ENCODE assay signal across 8 cellular contexts in genomic region chr7:1225462-1226154, GRCh38. TPM values are rescaled to one million over a fixed set of nuclear protein-coding genes. Genes with fewer than 3 reads are reported as not detected.
A peak's percentile ranks its signal among the peaks of the same experiment; 100 is the strongest.
DNase-seq lines count a peak whose midpoint lies in the region; ATAC-seq, FAIRE-seq and TF ChIP-seq lines count a peak whose summit lies in the region.

No MANE protein-coding gene starts in this region.

- FAIRE-seq in G401.6 (lab: Jason Lieb, UNC): peak; percentile 27

- H3K27ac ChIP-seq in body of pancreas (no peak overlapping the region), lower lobe of right lung (no peak overlapping the region), tibial artery (no peak overlapping the region)

- no peaks in the 10 kb centered on the region for H3K9me3 ChIP-seq in body of pancreas
- no peaks in the 10 kb centered on the region for H3K9me3 ChIP-seq in lower lobe of right lung
- no peaks in the 10 kb centered on the region for H3K9me3 ChIP-seq in tibial artery

- 9 to 12% methylated on average over 46 to 51 of the region's 51 CpGs for WGBS in body of pancreas, 2 donors

- peaks cover 14 to 59% of the 10 kb centered on the region in 2 donors for H3K27me3 ChIP-seq in body of pancreas
- H3K27me3 ChIP-seq in lower lobe of right lung (ENCODE audit: low read depth): peaks cover 98% of the 10 kb centered on the region
- peaks cover 15 to 97% of the 10 kb centered on the region in 2 donors for H3K27me3 ChIP-seq in tibial artery

- TF ChIP-seq POLR2A in body of pancreas (IDR thresholded peaks at IDR 0.05): no peak

- intact Hi-C loops in body of pancreas (cut with DNase I): loop anchor here (10.0 kb wide), 1 partner anchor 189 kb away; no protein-coding TSS in a partner anchor
- intact Hi-C loops in lower lobe of right lung (cut with DNase I): no loop called here
- intact Hi-C loops in tibial artery (cut with DNase I; ENCODE audit: low total_unique reads): loop anchor here (10.0 kb wide), 1 partner anchor 209 kb away; no protein-coding TSS in a partner anchor

- peak in 2 of 4 donors; percentile 26 to 29 for DNase-seq in body of pancreas
- DNase-seq in lower lobe of right lung: no peak
- DNase-seq in tibial artery: no peak
- no peak for DNase-seq in NCI-H1048 (lab: John Stamatoyannopoulos, UW)
- DNase-seq in H4 (ENCODE audit: low spot score): no peak

- no peaks in the 10 kb centered on the region for H3K36me3 ChIP-seq in body of pancreas (replicated peaks in 1 of 2; ENCODE audit: insufficient read depth in 1 of 2, low read depth in 2 of 2)
- no peaks in the 10 kb centered on the region for H3K36me3 ChIP-seq in lower lobe of right lung
- no peaks in the 10 kb centered on the region for H3K36me3 ChIP-seq in tibial artery

- peak; percentile 74 for ATAC-seq in SK-N-SH treated with all-trans-retinoic acid at 6 μM for 48 hours
- ATAC-seq in body of pancreas: no peak
- peak; percentile 43 to 69 for ATAC-seq in lower lobe of right lung
- ATAC-seq in GM18907 (IDR thresholded peaks at IDR 0.05; ENCODE audit: unreplicated experiment): no peak

- H3K4me1 ChIP-seq in body of pancreas (peaks cover 9% of the 10 kb centered on the region), lower lobe of right lung (peaks cover 4% of the 10 kb centered on the region), tibial artery (peaks cover 0 to 24% (median 12%) of the 10 kb centered on the region in 4 donors)

- H3K4me3 ChIP-seq in body of pancreas (no peak overlapping the region), lower lobe of right lung (no peak overlapping the region), tibial artery (no peak overlapping the region)

- TF ChIP-seq CTCF in body of pancreas (IDR thresholded peaks at IDR 0.05) (peak; percentile 40 to 85 (median 59)), lower lobe of right lung (IDR thresholded peaks at IDR 0.05) (peak; percentile 78), tibial artery (IDR thresholded peaks at IDR 0.05) (peak; percentile 66 to 73)

TF ChIP-seq in SK-N-SH treated with all-trans-retinoic acid at 6 μM for 48 hours, 23 proteins besides CTCF, POLR2A, EP300 and RAD21:
- TF ChIP-seq ZFP30 (CRISPR knock-in tag; IDR thresholded peaks at IDR 0.05) (no peak), GLIS3 (CRISPR knock-in tag; IDR thresholded peaks at IDR 0.05) (no peak), OSR1 (CRISPR knock-in tag; IDR thresholded peaks at IDR 0.05) (no peak), POU6F1 (CRISPR knock-in tag; IDR thresholded peaks at IDR 0.05; ENCODE audit: borderline replicate concordance, low read depth) (no peak), ESRRG (CRISPR knock-in tag; IDR thresholded peaks at IDR 0.05) (no peak), TSHZ2 (CRISPR knock-in tag; IDR thresholded peaks at IDR 0.05) (no peak), PPARA (CRISPR knock-in tag; IDR thresholded peaks at IDR 0.05; ENCODE audit: borderline replicate concordance) (no peak), SNAI2 (CRISPR knock-in tag; IDR thresholded peaks at IDR 0.05) (no peak), ZNF565 (CRISPR knock-in tag; conservative IDR thresholded peaks at IDR 0.05; ENCODE audit: low read depth) (no peak), ARNTL (CRISPR knock-in tag; IDR thresholded peaks at IDR 0.05; ENCODE audit: borderline replicate concordance, low read depth) (no peak), RARB (CRISPR knock-in tag; IDR thresholded peaks at IDR 0.05) (no peak), ISL1 (CRISPR knock-in tag; IDR thresholded peaks at IDR 0.05) (no peak), PATZ1 (CRISPR knock-in tag; IDR thresholded peaks at IDR 0.05; ENCODE audit: borderline replicate concordance) (no peak), TOX (CRISPR knock-in tag; IDR thresholded peaks at IDR 0.05; ENCODE audit: borderline replicate concordance) (no peak), ZNF8 (CRISPR knock-in tag; IDR thresholded peaks at IDR 0.05) (no peak), TCF4 (CRISPR knock-in tag; IDR thresholded peaks at IDR 0.05; ENCODE audit: borderline replicate concordance) (no peak), ZC3H10 (CRISPR knock-in tag; IDR thresholded peaks at IDR 0.05) (no peak)
- TF ChIP-seq, protein P1, sequence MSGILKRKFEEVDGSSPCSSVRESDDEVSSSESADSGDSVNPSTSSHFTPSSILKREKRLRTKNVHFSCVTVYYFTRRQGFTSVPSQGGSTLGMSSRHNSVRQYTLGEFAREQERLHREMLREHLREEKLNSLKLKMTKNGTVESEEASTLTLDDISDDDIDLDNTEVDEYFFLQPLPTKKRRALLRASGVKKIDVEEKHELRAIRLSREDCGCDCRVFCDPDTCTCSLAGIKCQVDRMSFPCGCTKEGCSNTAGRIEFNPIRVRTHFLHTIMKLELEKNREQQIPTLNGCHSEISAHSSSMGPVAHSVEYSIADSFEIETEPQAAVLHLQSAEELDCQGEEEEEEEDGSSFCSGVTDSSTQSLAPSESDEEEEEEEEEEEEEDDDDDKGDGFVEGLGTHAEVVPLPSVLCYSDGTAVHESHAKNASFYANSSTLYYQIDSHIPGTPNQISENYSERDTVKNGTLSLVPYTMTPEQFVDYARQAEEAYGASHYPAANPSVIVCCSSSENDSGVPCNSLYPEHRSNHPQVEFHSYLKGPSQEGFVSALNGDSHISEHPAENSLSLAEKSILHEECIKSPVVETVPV (CRISPR knock-in tag; IDR thresholded peaks at IDR 0.05): no peak
TF ChIP-seq in SK-N-SH treated with all-trans-retinoic acid at 6 μM for 48 hours: peak in this region for 0.

RNA-seq across cellular contexts. Expression of gene UNCX, which starts 7.1 kb away (rescaled TPM):
- not detected for total RNA-seq in body of pancreas
- not detected for total RNA-seq in lower lobe of right lung
- not detected in 2 replicates for total RNA-seq in H4 (2014; rRNA removed; shearing (Covaris generic))

Comparison
In these comparisons a context has a peak if more than half of its experiments do, and no peak if none do; other contexts are left out.
1. ATAC-seq: peak in SK-N-SH treated with all-trans-retinoic acid at 6 μM for 48 hours (single experiment) and lower lobe of right lung (2 of 2); none in body of pancreas (single experiment) and GM18907 (single experiment).
2. Peak in every context shown above with its lines, with median percentiles within 50 percentile points of each other: CTCF ChIP-seq.